Comparison of ENCODE assay signal across 14 cellular contexts in the genomic region with DNA sequence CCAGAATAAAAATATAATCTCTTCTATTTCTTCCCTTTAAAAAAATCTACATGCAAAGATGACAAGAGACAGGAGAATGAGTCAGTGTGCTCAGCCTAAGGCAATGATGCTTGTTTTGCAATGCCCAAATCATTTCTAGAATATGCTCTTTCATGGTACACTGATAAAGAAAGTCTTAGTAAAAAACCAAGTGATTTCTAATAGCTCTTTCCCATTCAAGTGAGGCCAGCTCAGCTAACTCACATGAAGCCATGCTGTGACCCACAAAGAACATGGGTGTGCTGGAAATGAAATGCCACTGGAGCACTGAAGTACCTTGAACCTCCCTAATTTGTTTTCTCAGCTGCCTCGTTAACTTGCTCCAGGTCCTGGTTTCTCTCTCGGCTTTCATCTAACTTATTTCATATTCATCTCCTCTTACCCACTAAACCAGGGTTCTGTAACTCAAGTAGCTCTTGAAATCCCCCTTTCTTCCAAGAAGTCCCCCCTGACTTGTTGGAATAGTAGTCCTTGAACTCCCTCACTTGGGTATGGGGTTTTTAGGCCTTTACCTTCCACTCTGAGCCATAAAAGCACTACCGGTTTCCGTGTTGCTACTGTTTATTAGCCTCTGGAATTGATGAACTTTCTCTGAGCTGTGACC.
DNase-seq lines count a peak whose midpoint lies in the region; ATAC-seq, FAIRE-seq and TF ChIP-seq lines count a peak whose summit lies in the region.
"Had no signal": no experiment of that assay in that cellular context is flagged by ENCODE, and none has a peak within 500 bp of the region (broad histone marks: within the 10 kb centered on the region; RNA-seq: fewer than 3 reads in every experiment).

No MANE protein-coding gene starts in this region.

- TF ChIP-seq CTCF in activated B cell treated with CpG ODN at 0.5 μM for 24 hours (IDR thresholded peaks at IDR 0.05) (no peak), fibroblast of mammary gland (conservative IDR thresholded peaks at IDR 0.05; ENCODE audit: control insufficient read depth, insufficient read depth, low read depth, low read length) (no peak)

- CTCF ChIA-PET in activated B cell treated with CpG ODN at 0.5 μM for 24 hours (lab: Charles Lee) = interaction anchor here (0.8 to 1.0 kb wide), 2 partner anchors 79 to 134 kb away, joined by 3 read pairs; no protein-coding TSS in a partner anchor

- peaks cover 51% of the 10 kb centered on the region for H3K4me1 Mint-ChIP-seq in activated B cell treated with CpG ODN at 0.5 μM for 24 hours

- peaks cover 18% of the 10 kb centered on the region for H3K36me3 Mint-ChIP-seq in activated B cell treated with CpG ODN at 0.5 μM for 24 hours (ENCODE audit: low read depth)

- DNase-seq in NCI-H748 (lab: John Stamatoyannopoulos, UW; ENCODE audit: unreplicated experiment) = peak; percentile 21
- DNase-seq in NCI-H748 treated with DMSO at 0.1 percent for 48 hours (lab: John Stamatoyannopoulos, UW) = no peak
- no peak for DNase-seq in GM19239 (ENCODE audit: insufficient read length, low spot score)
- no peak for DNase-seq in activated B cell treated with CpG ODN at 0.5 μM for 24 hours
- DNase-seq in fibroblast of mammary gland (ENCODE audit: low read depth) = peak; percentile 28
- DNase-seq in SHP77 treated with DMSO at 0.1 percent for 48 hours (lab: John Stamatoyannopoulos, UW) = no peak
- no peak for DNase-seq in AG08396 (ENCODE audit: low spot score)
- no peak for DNase-seq in erythroblast (lab: John Stamatoyannopoulos, UW)
- DNase-seq: dermis blood vessel endothelial cell, head of caudate nucleus, NCI-H1048, nucleus accumbens, PC-9, substantia nigra had no signal

- TF ChIP-seq POLR2A in erythroblast (IDR thresholded peaks at IDR 0.05; ENCODE audit: low read length) = no peak

- ATAC-seq in activated B cell treated with CpG ODN at 0.5 μM for 24 hours (ENCODE audit: low read depth) = peak; percentile 7

- no peak overlapping the region for H3K4me3 ChIP-seq in fibroblast of mammary gland (ENCODE audit: control insufficient read depth, low read depth, low read length)
- H3K4me3 ChIP-seq: PC-9 had no signal

- no peaks in the 10 kb centered on the region for H3K9me3 Mint-ChIP-seq in activated B cell treated with CpG ODN at 0.5 μM for 24 hours

- POLR2A ChIA-PET in activated B cell treated with CpG ODN at 0.5 μM for 24 hours (lab: Charles Lee) = interaction anchor here (0.9 to 9.0 kb wide), 5 partner anchors 11 to 178 kb away, joined by 3 to 80 read pairs (median 32); a partner anchor contains a TSS

- intact Hi-C loops in activated B cell treated with CpG ODN at 0.5 μM for 24 hours (cut with micrococcal nuclease) = loop anchor here (1.0 kb wide), 1 partner anchor 13 kb away; no protein-coding TSS in a partner anchor

- H3K27me3 Mint-ChIP-seq in activated B cell treated with CpG ODN at 0.5 μM for 24 hours = no peaks in the 10 kb centered on the region

- FAIRE-seq in GM19239 (lab: Jason Lieb, UNC) = peak; percentile 39

- H3K4me3 Mint-ChIP-seq in activated B cell treated with CpG ODN at 0.5 μM for 24 hours = no peak overlapping the region

- H3K27ac Mint-ChIP-seq in activated B cell treated with CpG ODN at 0.5 μM for 24 hours = peak overlapping the region; percentile 72

Comparison
In these comparisons a context has a peak if more than half of its experiments do, and no peak if none do; other contexts are left out.
1. DNase-seq: peak in NCI-H748 (single experiment) and fibroblast of mammary gland (single experiment); none in NCI-H748 treated with DMSO at 0.1 percent for 48 hours (single experiment), GM19239 (single experiment), activated B cell treated with CpG ODN at 0.5 μM for 24 hours (single experiment), SHP77 treated with DMSO at 0.1 percent for 48 hours (single experiment), AG08396 (single experiment) and erythroblast (0 of 2).